ENCODE assay signal across 2 cellular contexts in genomic region chr6:123507582-123507981, GRCh38.
TF ChIP-seq lines count a peak whose summit lies in the region.

No MANE protein-coding gene starts in this region.

TF ChIP-seq in HepG2, 621 proteins besides CTCF, POLR2A, EP300 and RAD21:
- no peak for TF ChIP-seq TP53 (CRISPR knock-in tag; conservative IDR thresholded peaks at IDR 0.05)
- no peak for TF ChIP-seq TFDP2 (CRISPR knock-in tag; IDR thresholded peaks at IDR 0.05)
- no peak for TF ChIP-seq MXD1 (CRISPR knock-in tag; IDR thresholded peaks at IDR 0.05)
- TF ChIP-seq DZIP1 (CRISPR knock-in tag; IDR thresholded peaks at IDR 0.05) = no peak
- TF ChIP-seq MAFK (conservative IDR thresholded peaks at IDR 0.05 in 1 of 2, IDR thresholded peaks at IDR 0.05 in 1 of 2; ENCODE audit: low read length in 2 of 2) = peak; percentile 62 to 76; a peak in 3 of 4 replicates
- no peak for TF ChIP-seq TFDP1 (CRISPR knock-in tag; IDR thresholded peaks at IDR 0.05; ENCODE audit: borderline replicate concordance)
- no peak for TF ChIP-seq FUBP1 (CRISPR knock-in tag; IDR thresholded peaks at IDR 0.05; ENCODE audit: borderline replicate concordance)
- TF ChIP-seq YEATS2 (CRISPR knock-in tag; IDR thresholded peaks at IDR 0.05; ENCODE audit: borderline replicate concordance) = no peak
- no peak for TF ChIP-seq ZNF337 (CRISPR knock-in tag; IDR thresholded peaks at IDR 0.05; ENCODE audit: borderline replicate concordance, low read depth)
- no peak for TF ChIP-seq SNRNP70 (IDR thresholded peaks at IDR 0.05; ENCODE audit: low read depth, low read length)
- peak; percentile 56; the same call in 1 of the 2 replicates for TF ChIP-seq MAFF (IDR thresholded peaks at IDR 0.05; ENCODE audit: low read depth, low read length)
- TF ChIP-seq CAMTA2 (CRISPR knock-in tag; IDR thresholded peaks at IDR 0.05; ENCODE audit: borderline replicate concordance) = no peak

TF ChIP-seq in IMR-90, 13 proteins besides CTCF, POLR2A, EP300 and RAD21:
- TF ChIP-seq ELK1 (IDR thresholded peaks at IDR 0.05; ENCODE audit: borderline replicate concordance, low read depth, low read length) = no peak
- TF ChIP-seq RFX5 (IDR thresholded peaks at IDR 0.05; ENCODE audit: low read depth, low read length) = no peak
- TF ChIP-seq USF2 (IDR thresholded peaks at IDR 0.05; ENCODE audit: low read depth, low read length) = no peak
- peak; percentile 35; the same call in 1 of the 2 replicates for TF ChIP-seq MAFK (IDR thresholded peaks at IDR 0.05; ENCODE audit: low read depth, low read length)
- no peak for TF ChIP-seq SMC3 (IDR thresholded peaks at IDR 0.05; ENCODE audit: low read depth, low read length)
- no peak for TF ChIP-seq MXI1 (IDR thresholded peaks at IDR 0.05; ENCODE audit: borderline replicate concordance, low read depth, low read length)
